Comparison of ENCODE assay signal across 8 cellular contexts in genomic region chr20:57346477-57346876, GRCh38. TPM values are rescaled to one million over a fixed set of nuclear protein-coding genes. Genes with fewer than 3 reads are reported as not detected.
A peak's percentile ranks its signal among the peaks of the same experiment; 100 is the strongest.
DNase-seq lines count a peak whose midpoint lies in the region; ATAC-seq and TF ChIP-seq lines count a peak whose summit lies in the region.

No MANE protein-coding gene starts in this region.

- H3K27me3 Mint-ChIP-seq in activated CD4-positive, alpha-beta memory T cell treated with anti-CD3 and anti-CD28 coated beads, Interleukin-2, amount 10 ng/mL, durations not matched to agents 7 days and 5 days, result peaks cover 25% of the 10 kb centered on the region
- peaks cover 9 to 13% of the 10 kb centered on the region in 2 donors for H3K27me3 Mint-ChIP-seq in effector memory CD8-positive, alpha-beta T cell

- peak; percentile 23 for ATAC-seq in effector memory CD8-positive, alpha-beta T cell (replicated peaks)
- no peak for ATAC-seq in GM21619 (IDR thresholded peaks at IDR 0.05; ENCODE audit: unreplicated experiment)

- no peak overlapping the region for H3K27ac ChIP-seq in C4-2B

- POLR2A ChIA-PET in activated CD4-positive, alpha-beta memory T cell treated with anti-CD3 and anti-CD28 coated beads, Interleukin-2, amount 10 ng/mL, durations not matched to agents 7 days and 5 days (lab: Charles Lee), result no interaction called here

- no peak overlapping the region for H3K27ac Mint-ChIP-seq in activated CD4-positive, alpha-beta memory T cell treated with anti-CD3 and anti-CD28 coated beads, Interleukin-2, amount 10 ng/mL, durations not matched to agents 7 days and 5 days
- H3K27ac Mint-ChIP-seq in effector memory CD8-positive, alpha-beta T cell, result no peak overlapping the region

- no peaks in the 10 kb centered on the region for H3K36me3 Mint-ChIP-seq in activated CD4-positive, alpha-beta memory T cell treated with anti-CD3 and anti-CD28 coated beads, Interleukin-2, amount 10 ng/mL, durations not matched to agents 7 days and 5 days (ENCODE audit: low read depth)
- H3K36me3 Mint-ChIP-seq in effector memory CD8-positive, alpha-beta T cell (ENCODE audit: insufficient read depth), result peaks cover 12% of the 10 kb centered on the region

- H3K4me3 Mint-ChIP-seq in activated CD4-positive, alpha-beta memory T cell treated with anti-CD3 and anti-CD28 coated beads, Interleukin-2, amount 10 ng/mL, durations not matched to agents 7 days and 5 days, result no peak overlapping the region
- no peak overlapping the region for H3K4me3 Mint-ChIP-seq in effector memory CD8-positive, alpha-beta T cell

- DNase-seq in HCEC 1CT (peak; percentile 61), NCI-H748 treated with DMSO at 0.1 percent for 48 hours (lab: John Stamatoyannopoulos, UW) (peak; percentile 26), middle frontal gyrus (ENCODE audit: extremely low spot score, low spot score) (peak; percentile 71)
- DNase-seq in activated CD4-positive, alpha-beta memory T cell treated with anti-CD3 and anti-CD28 coated beads, Interleukin-2, amount 10 ng/mL, durations not matched to agents 7 days and 5 days, result peak; percentile 74
- peak; percentile 60 to 67 (median 64) for DNase-seq in effector memory CD8-positive, alpha-beta T cell
- peak; percentile 42 to 46 for DNase-seq in stimulated activated CD8-positive, alpha-beta memory T cell treated with anti-CD3 and anti-CD28 coated beads, Interleukin-7, amount 100 ng/mL, for 4 hours (ENCODE audit: low read depth in 2 of 2)

- H3K4me1 Mint-ChIP-seq in activated CD4-positive, alpha-beta memory T cell treated with anti-CD3 and anti-CD28 coated beads, Interleukin-2, amount 10 ng/mL, durations not matched to agents 7 days and 5 days, result no peaks in the 10 kb centered on the region
- peaks cover 0 to under 1% of the 10 kb centered on the region in 2 donors for H3K4me1 Mint-ChIP-seq in effector memory CD8-positive, alpha-beta T cell (ENCODE audit: low read depth in 2 of 2)

- H3K9me3 Mint-ChIP-seq in activated CD4-positive, alpha-beta memory T cell treated with anti-CD3 and anti-CD28 coated beads, Interleukin-2, amount 10 ng/mL, durations not matched to agents 7 days and 5 days, result no peaks in the 10 kb centered on the region
- no peaks in the 10 kb centered on the region for H3K9me3 Mint-ChIP-seq in effector memory CD8-positive, alpha-beta T cell

- CTCF ChIA-PET in activated CD4-positive, alpha-beta memory T cell treated with anti-CD3 and anti-CD28 coated beads, Interleukin-2, amount 10 ng/mL, durations not matched to agents 7 days and 5 days (lab: Charles Lee), result interaction anchor here (0.7 to 5.2 kb wide), 18 partner anchors 9 to 287 kb away, joined by 3 to 33 read pairs (median 4); partner anchors contain the start of gene SPO11

- peak; percentile 90 for TF ChIP-seq CTCF in C4-2B (conservative IDR thresholded peaks at IDR 0.05)

RNA-seq across cellular contexts. Expression of gene RAE1, which starts 4.6 kb away (rescaled TPM):
- 10 to 100 TPM; 33.8 to 35.3 TPM for total RNA-seq in activated CD4-positive, alpha-beta memory T cell treated with anti-CD3 and anti-CD28 coated beads, Interleukin-2, amount 10 ng/mL, durations not matched to agents 7 days and 5 days

RNA-seq across cellular contexts. Expression of gene SPO11, which starts 16.9 kb away (rescaled TPM):
- not detected for total RNA-seq in activated CD4-positive, alpha-beta memory T cell treated with anti-CD3 and anti-CD28 coated beads, Interleukin-2, amount 10 ng/mL, durations not matched to agents 7 days and 5 days

RNA-seq across cellular contexts. Expression of gene RBM38, which starts 44.7 kb away (rescaled TPM):
- 100 to 1,000 TPM; 116 to 119 TPM for total RNA-seq in activated CD4-positive, alpha-beta memory T cell treated with anti-CD3 and anti-CD28 coated beads, Interleukin-2, amount 10 ng/mL, durations not matched to agents 7 days and 5 days
